In genomic region chr10:76523798-76524231, GRCh38 we compare ENCODE assay signal across 17 cellular contexts.
"Had no signal": no experiment of that assay in that cellular context is flagged by ENCODE, and none has a peak within 500 bp of the region (broad histone marks: within the 10 kb centered on the region; RNA-seq: fewer than 3 reads in every experiment).

No MANE protein-coding gene starts in this region.

- DNase-seq: activated CD4-positive, alpha-beta T cell treated with anti-CD3 and anti-CD28 coated beads for 4 hours; activated CD8-positive, alpha-beta memory T cell treated with anti-CD3 and anti-CD28 coated beads, Interleukin-2, amount 50 U/mL, for 48 hours; activated CD8-positive, alpha-beta T cell treated with anti-CD3 and anti-CD28 coated beads, Interleukin-2, amount 10 ng/mL, durations not matched to agents 7 days and 5 days; activated naive CD4-positive, alpha-beta T cell; activated naive CD8-positive, alpha-beta T cell treated with anti-CD3 and anti-CD28 coated beads, Interleukin-2, amount 50 U/mL, for 24 hours; dermis blood vessel endothelial cell; gastrocnemius medialis; hippocampal formation; midbrain; naive thymus-derived CD8-positive, alpha-beta T cell; right lobe of liver; stimulated activated CD4-positive, alpha-beta T cell treated with anti-CD3 and anti-CD28 coated beads, Interleukin-1b, Interleukin-23, amount 100 ng/mL, for 48 hours; stimulated activated naive CD4-positive, alpha-beta T cell treated with Interleukin-2 at 50 U/mL for 16 hours; T-helper 9 cell had no signal

- H3K36me3 ChIP-seq: gastrocnemius medialis, right lobe of liver, spleen had no signal

- ATAC-seq: activated CD8-positive, alpha-beta T cell treated with anti-CD3 and anti-CD28 coated beads, Interleukin-2, amount 10 ng/mL, durations not matched to agents 7 days and 5 days; activated naive CD8-positive, alpha-beta T cell treated with anti-CD3 and anti-CD28 coated beads, Interleukin-2, amount 50 U/mL, for 24 hours; gastrocnemius medialis; naive thymus-derived CD8-positive, alpha-beta T cell; right lobe of liver had no signal

- H3K4me1 ChIP-seq: gastrocnemius medialis, right lobe of liver, spleen, testis had no signal

- H3K27ac ChIP-seq: gastrocnemius medialis, right lobe of liver, VCaP had no signal

- H3K9me3 ChIP-seq: gastrocnemius medialis, right lobe of liver, testis had no signal

- H3K4me3 ChIP-seq: gastrocnemius medialis, right lobe of liver, spleen, testis had no signal

- H3K27me3 ChIP-seq: gastrocnemius medialis, right lobe of liver, spleen, testis had no signal
